Comparison of ENCODE assay signal across 8 cellular contexts in the genomic region with DNA sequence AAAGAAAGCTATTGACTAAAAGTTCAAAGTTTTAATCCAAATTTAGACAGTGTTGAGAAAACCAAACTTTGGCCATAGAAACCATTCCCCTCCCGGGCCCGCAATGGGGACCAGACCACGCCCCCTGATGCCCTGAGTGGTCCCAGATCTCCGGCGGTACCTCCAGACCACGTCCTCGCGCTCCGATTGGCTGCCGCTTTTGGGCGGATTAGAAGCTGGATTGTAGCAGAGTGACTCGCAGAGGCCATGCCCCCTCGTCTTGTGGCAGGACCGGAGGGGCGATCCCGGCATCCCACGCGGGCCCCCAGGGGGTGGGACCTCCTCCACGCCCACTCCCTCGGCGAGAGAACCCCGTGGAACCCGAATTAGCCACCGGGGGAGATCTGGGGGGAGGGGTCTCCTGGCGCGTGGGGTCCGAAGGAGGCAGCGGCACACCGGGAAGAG. TPM values are rescaled to one million over a fixed set of nuclear protein-coding genes. Genes with fewer than 3 reads are reported as not detected.
A peak's percentile ranks its signal among the peaks of the same experiment; 100 is the strongest.
DNase-seq lines count a peak whose midpoint lies in the region; ATAC-seq and TF ChIP-seq lines count a peak whose summit lies in the region.

No MANE protein-coding gene starts in this region.

- H3K9me3 ChIP-seq in left lung: no peaks in the 10 kb centered on the region

- CTCF ChIA-PET in BJ (lab: Yijun Ruan, JAX): interaction anchor here (1.2 to 2.3 kb wide), 13 partner anchors 10 to 191 kb away, joined by 3 to 55 read pairs (median 5); a partner anchor contains a TSS

- H3K36me3 ChIP-seq in BJ (ENCODE audit: control insufficient read depth, insufficient read depth, low read length) (peaks cover 3% of the 10 kb centered on the region), left lung (peaks cover 0 to 9% of the 10 kb centered on the region in 2 donors)

- H3K27ac ChIP-seq in left lung: peak overlapping the region; percentile 15 to 73

- intact Hi-C loops in left lung (cut with DNase I): loop anchor here in 1 of 2 donors (5.0 kb wide), 1 partner anchor 45 kb away; no protein-coding TSS in a partner anchor

- no peak for TF ChIP-seq CTCF in BJ (IDR thresholded peaks at IDR 0.05; ENCODE audit: insufficient read depth, low read depth, low read length)
- TF ChIP-seq CTCF in left lung (IDR thresholded peaks at IDR 0.05): no peak

- peak; percentile 51 for DNase-seq in BJ (ENCODE audit: low read depth)
- DNase-seq in NCI-H2227 treated with DMSO at 0.1 percent for 48 hours (lab: John Stamatoyannopoulos, UW): peak; percentile 79
- DNase-seq in activated CD4-positive, alpha-beta T cell treated with anti-CD3 and anti-CD28 coated beads, Interleukin-2, amount 50 U/mL, for 1 hour: peak; percentile 71
- peak; percentile 70 for DNase-seq in dedifferentiated amniotic fluid mesenchymal stem cell (ENCODE audit: extremely low spot score)
- peak; percentile 89 to 91 for DNase-seq in left lung
- peak; percentile 83 for DNase-seq in stimulated activated CD4-positive, alpha-beta T cell treated with anti-CD3 and anti-CD28 coated beads, Interleukin-4, amount 100 ng/mL, for 24 hours

- ATAC-seq in GM21526 (IDR thresholded peaks at IDR 0.05; ENCODE audit: low FRiP score, unreplicated experiment): peak; percentile 62
- peak; percentile 80 for ATAC-seq in left lung
- ATAC-seq in HG03139 (IDR thresholded peaks at IDR 0.05; ENCODE audit: unreplicated experiment): no peak

- H3K4me3 ChIP-seq in BJ (ENCODE audit: low read depth, low read length) (peak overlapping the region; percentile 38), left lung (peak overlapping the region; percentile 35 to 47)

- H3K4me1 ChIP-seq in left lung: peaks cover 0 to 17% of the 10 kb centered on the region in 2 donors

- H3K27me3 ChIP-seq in BJ (ENCODE audit: control insufficient read depth, insufficient read depth, low read length) (no peaks in the 10 kb centered on the region), left lung (peaks cover 0 to 16% of the 10 kb centered on the region in 2 donors)

- POLR2A ChIA-PET in BJ (lab: Charles Lee): interaction anchor here (0.6 kb wide), 3 partner anchors 41 to 291 kb away, joined by 3 to 12 read pairs (median 3); no protein-coding TSS in a partner anchor

RNA-seq across cellular contexts. Expression of a gene that starts 0.8 kb away (rescaled TPM):
- polyA plus RNA-seq in BJ (2011; rRNA removed): 7.4 and 7.6 TPM in 2 replicates
- polyA minus RNA-seq in BJ (2011; rRNA and poly(A)+ RNA removed): 1.1 and 3.5 TPM in 2 replicates
- 10 to 100 TPM; 10.1 to 20.3 TPM for total RNA-seq in left lung

RNA-seq across cellular contexts. Expression of a gene that starts 26.3 kb away (rescaled TPM):
- 32.1 and 52.2 TPM in 2 replicates for polyA plus RNA-seq in BJ (2011; rRNA removed)
- polyA minus RNA-seq in BJ (2011; rRNA and poly(A)+ RNA removed): 20.1 and 33.5 TPM in 2 replicates
- total RNA-seq in left lung: 10 to 100 TPM; 68.5 to 87.5 TPM

RNA-seq across cellular contexts. Expression of a gene that starts 31.3 kb away (rescaled TPM):
- 3.3 and 5.4 TPM in 2 replicates for polyA plus RNA-seq in BJ (2011; rRNA removed)
- 4.7 and 5.2 TPM in 2 replicates for polyA minus RNA-seq in BJ (2011; rRNA and poly(A)+ RNA removed)
- total RNA-seq in left lung: 10 to 100 TPM; 21.0 to 37.3 TPM

RNA-seq across cellular contexts. Expression of a gene that starts 35.1 kb away (rescaled TPM):
- polyA plus RNA-seq in BJ (2011; rRNA removed): 24.7 and 43.0 TPM in 2 replicates
- 12.4 and 13.8 TPM in 2 replicates for polyA minus RNA-seq in BJ (2011; rRNA and poly(A)+ RNA removed)
- 10 to 100 TPM; 68.4 to 74.8 TPM for total RNA-seq in left lung
